In the genomic region with DNA sequence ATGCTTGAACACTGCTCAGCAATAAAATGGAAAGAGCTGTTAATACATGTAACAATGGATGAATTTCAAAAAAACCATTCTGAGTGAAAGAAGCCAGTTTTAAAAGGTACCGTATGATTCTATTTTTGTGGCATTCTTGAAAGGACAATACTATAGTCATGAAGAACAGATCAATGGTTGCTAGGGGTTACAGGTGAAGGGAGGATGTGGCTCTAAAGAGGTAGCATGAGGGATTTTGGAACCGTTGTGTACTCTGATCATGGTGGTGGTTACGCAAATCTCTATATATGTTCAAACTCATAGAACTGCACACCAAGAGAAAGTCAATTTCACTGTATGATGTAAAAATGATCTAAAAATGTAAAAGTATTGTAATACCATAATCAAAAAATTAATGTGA, we compare ENCODE assay signal across 29 cellular contexts. TPM values are rescaled to one million over a fixed set of nuclear protein-coding genes. Genes with fewer than 3 reads are reported as not detected.
A peak's percentile ranks its signal among the peaks of the same experiment; 100 is the strongest.
DNase-seq lines count a peak whose midpoint lies in the region; ATAC-seq, FAIRE-seq and TF ChIP-seq lines count a peak whose summit lies in the region.
"Had no signal": no experiment of that assay in that cellular context is flagged by ENCODE, and none has a peak within 500 bp of the region (broad histone marks: within the 10 kb centered on the region; RNA-seq: fewer than 3 reads in every experiment).

No MANE protein-coding gene starts in this region.

- H3K4me1 Mint-ChIP-seq in activated naive CD4-positive, alpha-beta T cell treated with anti-CD3 and anti-CD28 coated beads, Interleukin-2, amount 50 U/mL, for 24 hours = peaks cover 9% of the 10 kb centered on the region
- H3K4me1 Mint-ChIP-seq in astrocyte (ENCODE audit: low read depth, unreplicated experiment) = peaks cover 5% of the 10 kb centered on the region
- H3K4me1 Mint-ChIP-seq in stimulated activated naive CD8-positive, alpha-beta T cell treated with anti-CD3 and anti-CD28 coated beads, Interleukin-15, amount 100 ng/mL, for 72 hours = peaks cover 7% of the 10 kb centered on the region

- H3K4me3 ChIP-seq in astrocyte (ENCODE audit: insufficient read depth, low read depth, low read length) = no peak overlapping the region
- H3K4me3 ChIP-seq: BLaER1 treated with 17β-estradiol and CSF1 and Interleukin-3, amounts not matched to agents 10 nM and 100 nM; SK-N-MC had no signal

- H3K4me2 ChIP-seq in astrocyte (ENCODE audit: low read length) = no peak overlapping the region

- H3K4me1 ChIP-seq in astrocyte (ENCODE audit: insufficient read depth, low read length) = no peaks in the 10 kb centered on the region
- H3K4me1 ChIP-seq: Caco-2 had no signal

- H3K27ac Mint-ChIP-seq in activated naive CD4-positive, alpha-beta T cell treated with anti-CD3 and anti-CD28 coated beads, Interleukin-2, amount 50 U/mL, for 24 hours = peak overlapping the region; percentile 35
- H3K27ac Mint-ChIP-seq in astrocyte (ENCODE audit: unreplicated experiment) = no peak overlapping the region
- H3K27ac Mint-ChIP-seq in stimulated activated naive CD8-positive, alpha-beta T cell treated with anti-CD3 and anti-CD28 coated beads, Interleukin-15, amount 100 ng/mL, for 72 hours = no peak overlapping the region

- H3K9me3 Mint-ChIP-seq in activated naive CD4-positive, alpha-beta T cell treated with anti-CD3 and anti-CD28 coated beads, Interleukin-2, amount 50 U/mL, for 24 hours = no peaks in the 10 kb centered on the region
- no peaks in the 10 kb centered on the region for H3K9me3 Mint-ChIP-seq in astrocyte (ENCODE audit: unreplicated experiment)
- H3K9me3 Mint-ChIP-seq in stimulated activated naive CD8-positive, alpha-beta T cell treated with anti-CD3 and anti-CD28 coated beads, Interleukin-15, amount 100 ng/mL, for 72 hours = no peaks in the 10 kb centered on the region

- no peak for DNase-seq in activated naive CD4-positive, alpha-beta T cell treated with Interleukin-2 at 50 U/mL for 16 hours
- DNase-seq in GM19239 (ENCODE audit: insufficient read length, low spot score) (no peak), astrocyte (ENCODE audit: low read depth) (no peak), EL (no peak)
- no peak for DNase-seq in stimulated activated naive CD8-positive, alpha-beta T cell treated with anti-CD3 and anti-CD28 coated beads, Interleukin-15, amount 100 ng/mL, for 72 hours
- DNase-seq: Caco-2, DMS 273 treated with DMSO at 0.1 percent for 48 hours, DMS79, GF-D8, Kasumi-1, NCI-H1092 treated with DMSO at 0.1 percent for 48 hours, NCI-H1436, NCI-H187, NCI-H2081 treated with DMSO at 0.1 percent for 48 hours, NCI-H524, NCI-H748 treated with DMSO at 0.1 percent for 48 hours, SIG-M5 had no signal

- no peak overlapping the region for H2AFZ ChIP-seq in astrocyte (ENCODE audit: low read depth, low read length)

- ATAC-seq in stimulated activated naive CD8-positive, alpha-beta T cell treated with anti-CD3 and anti-CD28 coated beads, Interleukin-15, amount 100 ng/mL, for 72 hours = peak; percentile 48
- ATAC-seq in HG02588 (IDR thresholded peaks at IDR 0.05; ENCODE audit: unreplicated experiment) = no peak
- ATAC-seq: HCT116 had no signal

- H3K27ac ChIP-seq in astrocyte (ENCODE audit: low read depth, low read length) = no peak overlapping the region
- H3K27ac ChIP-seq: HL-60, SK-N-MC had no signal

- FAIRE-seq in GM19239 (lab: Jason Lieb, UNC) (peak; percentile 14), astrocyte (lab: Jason Lieb, UNC) (peak; percentile 26)
- FAIRE-seq: A204.1, GM12891, H1, RCC 7860 had no signal

- no peaks in the 10 kb centered on the region for H3K9me3 ChIP-seq in astrocyte (ENCODE audit: insufficient read depth, low read depth, low read length)
- H3K9me3 ChIP-seq: Caco-2 had no signal

- H3K9ac ChIP-seq in astrocyte (ENCODE audit: low read length) = no peak overlapping the region
- H3K9ac ChIP-seq: BLaER1 treated with 17β-estradiol and CSF1 and Interleukin-3, amounts not matched to agents 10 nM and 100 nM had no signal

- no peak overlapping the region for H3K4me3 Mint-ChIP-seq in activated naive CD4-positive, alpha-beta T cell treated with anti-CD3 and anti-CD28 coated beads, Interleukin-2, amount 50 U/mL, for 24 hours
- no peak overlapping the region for H3K4me3 Mint-ChIP-seq in astrocyte (ENCODE audit: unreplicated experiment)
- H3K4me3 Mint-ChIP-seq in stimulated activated naive CD8-positive, alpha-beta T cell treated with anti-CD3 and anti-CD28 coated beads, Interleukin-15, amount 100 ng/mL, for 72 hours = no peak overlapping the region
- H3K4me3 Mint-ChIP-seq: CD4-positive, alpha-beta memory T cell had no signal

- H4K20me1 ChIP-seq in astrocyte (ENCODE audit: insufficient read depth, low read length) = no peaks in the 10 kb centered on the region

- no peaks in the 10 kb centered on the region for H3K27me3 Mint-ChIP-seq in activated naive CD4-positive, alpha-beta T cell treated with anti-CD3 and anti-CD28 coated beads, Interleukin-2, amount 50 U/mL, for 24 hours
- no peaks in the 10 kb centered on the region for H3K27me3 Mint-ChIP-seq in astrocyte (ENCODE audit: low read depth, unreplicated experiment)
- no peaks in the 10 kb centered on the region for H3K27me3 Mint-ChIP-seq in stimulated activated naive CD8-positive, alpha-beta T cell treated with anti-CD3 and anti-CD28 coated beads, Interleukin-15, amount 100 ng/mL, for 72 hours
- H3K27me3 Mint-ChIP-seq: CD4-positive, alpha-beta memory T cell had no signal

- H3K27me3 ChIP-seq in astrocyte (ENCODE audit: insufficient read depth, low read length) = no peaks in the 10 kb centered on the region

- peaks cover 4% of the 10 kb centered on the region for H3K36me3 Mint-ChIP-seq in activated naive CD4-positive, alpha-beta T cell treated with anti-CD3 and anti-CD28 coated beads, Interleukin-2, amount 50 U/mL, for 24 hours
- no peaks in the 10 kb centered on the region for H3K36me3 Mint-ChIP-seq in astrocyte (ENCODE audit: low read depth, unreplicated experiment)

- no peak for TF ChIP-seq CTCF in astrocyte (IDR thresholded peaks at IDR 0.05; ENCODE audit: insufficient read depth, low read depth, low read length)

- H3K36me3 ChIP-seq in astrocyte (ENCODE audit: insufficient read depth, low read length) = no peaks in the 10 kb centered on the region

- no peaks in the 10 kb centered on the region for H3K79me2 ChIP-seq in astrocyte (ENCODE audit: insufficient read depth, low read length)

RNA-seq across cellular contexts. Expression of gene CTAG2, which starts 40.0 kb away (rescaled TPM):
- total RNA-seq in astrocyte = not detected in 2 replicates
- total RNA-seq: Caco-2; CD4-positive, alpha-beta memory T cell; H1; M059J had no signal

RNA-seq across cellular contexts. Expression of gene GAB3, which starts 57.5 kb away (rescaled TPM):
- total RNA-seq in astrocyte = 1.7 TPM in 2 replicates
- total RNA-seq: Caco-2 had no signal
